In the genomic region with DNA sequence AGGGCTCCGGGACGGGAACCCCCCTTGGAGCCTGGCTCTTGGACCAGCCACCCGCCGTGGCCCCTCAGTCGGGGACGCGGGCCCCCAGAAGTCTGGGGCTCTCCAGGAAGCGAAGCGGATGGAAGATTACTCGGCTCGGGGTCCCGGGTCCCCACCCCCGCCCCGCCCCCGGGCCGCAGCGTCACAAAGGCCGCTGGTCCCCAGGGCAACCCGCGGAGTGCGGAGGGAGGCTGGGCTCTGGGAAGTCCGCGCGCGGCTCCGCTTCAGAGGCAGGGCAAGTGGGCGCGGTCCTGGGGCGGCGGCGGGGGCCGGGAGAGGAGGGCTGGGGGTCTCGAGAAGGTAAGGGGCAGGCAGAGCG, we compare ENCODE assay signal across 8 cellular contexts. TPM values are rescaled to one million over a fixed set of nuclear protein-coding genes. Genes with fewer than 3 reads are reported as not detected.
DNase-seq lines count a peak whose midpoint lies in the region; ATAC-seq, FAIRE-seq and TF ChIP-seq lines count a peak whose summit lies in the region.

Gene FNDC11, plus strand, starts transcription at position 227 of the 358 bp plus-strand sequence. CDS start 1,505 bp downstream, outside the sequence.

- DNase-seq in GM12864 (ENCODE audit: low read depth), result no peak
- DNase-seq in T-helper 22 cell (ENCODE audit: low read depth), result peak; percentile 55
- DNase-seq in effector memory CD4-positive, alpha-beta T cell, result peak in 2 of 3 donors; percentile 35 to 47
- DNase-seq in naive thymus-derived CD4-positive, alpha-beta T cell, result peak in 2 of 9 donors; percentile 59 to 64
- no peak for DNase-seq in HTR-8/SVneo (ENCODE audit: insufficient read length, low spot score)
- no peak for DNase-seq in MM.1S

- H2AFZ ChIP-seq in MM.1S (ENCODE audit: low read length), result no peak within 1 kb of the TSS

- H3K9me3 Mint-ChIP-seq in naive thymus-derived CD4-positive, alpha-beta T cell, result no peaks in the 10 kb centered on the region

- no peaks in the 10 kb centered on the region for H3K36me3 ChIP-seq in effector memory CD4-positive, alpha-beta T cell (ENCODE audit: control insufficient read depth, insufficient read depth, low read length)
- H3K36me3 ChIP-seq in naive thymus-derived CD4-positive, alpha-beta T cell (ENCODE audit: control insufficient read depth in 2 of 3, insufficient read depth in 3 of 3, low read length in 3 of 3), result no peaks in the 10 kb centered on the region
- no peaks in the 10 kb centered on the region for H3K36me3 ChIP-seq in MM.1S (replicated peaks; ENCODE audit: insufficient read depth, low read length)

- ATAC-seq in HG02970 (IDR thresholded peaks at IDR 0.05; ENCODE audit: low FRiP score, unreplicated experiment) (peak; percentile 14), HG02938 (IDR thresholded peaks at IDR 0.05; ENCODE audit: unreplicated experiment) (no peak)
- peak; percentile 1 for ATAC-seq in naive thymus-derived CD4-positive, alpha-beta T cell

- peak within 1 kb of the TSS; percentile 47 for H3K4me3 ChIP-seq in GM12864 (ENCODE audit: low read depth, low read length)
- peak within 1 kb of the TSS; percentile 65 for H3K4me3 ChIP-seq in effector memory CD4-positive, alpha-beta T cell (ENCODE audit: insufficient read depth, low read depth, low read length, poor library complexity, severe bottlenecking)
- H3K4me3 ChIP-seq in naive thymus-derived CD4-positive, alpha-beta T cell (ENCODE audit: low read length), result peak within 1 kb of the TSS; percentile 68
- H3K4me3 ChIP-seq in MM.1S (ENCODE audit: low read length), result no peak within 1 kb of the TSS

- peak within 1 kb of the TSS; percentile 62 to 97 (median 92) for H3K27ac Mint-ChIP-seq in naive thymus-derived CD4-positive, alpha-beta T cell

- no peaks in the 10 kb centered on the region for H3K79me2 ChIP-seq in MM.1S (ENCODE audit: low read length)

- no peak for FAIRE-seq in HTR-8/SVneo (lab: Jason Lieb, UNC)

- peak within 1 kb of the TSS; percentile 70 to 87 (median 76) for H3K4me3 Mint-ChIP-seq in naive thymus-derived CD4-positive, alpha-beta T cell

- CTCF ChIA-PET in naive thymus-derived CD4-positive, alpha-beta T cell (lab: Charles Lee), result no interaction called here

- POLR2A ChIA-PET in naive thymus-derived CD4-positive, alpha-beta T cell (lab: Charles Lee), result interaction anchor here (1.2 to 1.6 kb wide), 2 partner anchors 14 to 16 kb away, joined by 4 to 10 read pairs; no protein-coding TSS in a partner anchor

- intact Hi-C loops in naive thymus-derived CD4-positive, alpha-beta T cell (cut with micrococcal nuclease), result loop anchor here (1.0 to 2.0 kb wide), 13 partner anchors 13 to 403 kb away; partner anchors contain the start of genes PPDPF (in 2 of the 2), TPD52L2 (in 2 of the 2), UCKL1 (in 2 of the 2) and DNAJC5 (in 1 of the 2)

- H4K20me1 ChIP-seq in MM.1S (ENCODE audit: insufficient read depth, low read length), result no peaks in the 10 kb centered on the region

- no peaks in the 10 kb centered on the region for H3K9me3 ChIP-seq in effector memory CD4-positive, alpha-beta T cell (ENCODE audit: control insufficient read depth, low read length)
- no peaks in the 10 kb centered on the region for H3K9me3 ChIP-seq in naive thymus-derived CD4-positive, alpha-beta T cell (ENCODE audit: control insufficient read depth in 2 of 3, low read length in 3 of 3)
- H3K9me3 ChIP-seq in MM.1S (replicated peaks; ENCODE audit: insufficient read depth, low read length), result no peaks in the 10 kb centered on the region

- no peaks in the 10 kb centered on the region for H3K9me2 ChIP-seq in MM.1S (replicated peaks; ENCODE audit: insufficient read depth, low read length)

- H3K4me1 ChIP-seq in effector memory CD4-positive, alpha-beta T cell (ENCODE audit: control insufficient read depth, insufficient read depth, low read length, poor library complexity, severe bottlenecking), result peaks cover 16% of the 10 kb centered on the region
- peaks cover 13 to 21% of the 10 kb centered on the region in 2 donors for H3K4me1 ChIP-seq in naive thymus-derived CD4-positive, alpha-beta T cell (ENCODE audit: control insufficient read depth in 2 of 2, insufficient read depth in 2 of 2, low read length in 2 of 2)
- no peaks in the 10 kb centered on the region for H3K4me1 ChIP-seq in MM.1S (ENCODE audit: low read length)

- no peak within 1 kb of the TSS for H3K9ac ChIP-seq in MM.1S (ENCODE audit: low read length)

- H3F3A ChIP-seq in MM.1S (ENCODE audit: insufficient read depth, low read length), result no peaks in the 10 kb centered on the region

- H3K27me3 ChIP-seq in effector memory CD4-positive, alpha-beta T cell (replicated peaks; ENCODE audit: control insufficient read depth, insufficient read depth, low read length, poor library complexity, severe bottlenecking), result peaks cover 3% of the 10 kb centered on the region
- no peaks in the 10 kb centered on the region for H3K27me3 ChIP-seq in naive thymus-derived CD4-positive, alpha-beta T cell (ENCODE audit: control insufficient read depth in 2 of 2, insufficient read depth in 2 of 2, low read length in 2 of 2)
- H3K27me3 ChIP-seq in MM.1S (replicated peaks; ENCODE audit: insufficient read depth, low read length), result peaks cover 72% of the 10 kb centered on the region

- peaks cover 0 to 6% (median 0%) of the 10 kb centered on the region in 5 donors for H3K36me3 Mint-ChIP-seq in naive thymus-derived CD4-positive, alpha-beta T cell

- no peak within 1 kb of the TSS for H3K4me2 ChIP-seq in MM.1S (ENCODE audit: low read depth, low read length)

- H3K4me1 Mint-ChIP-seq in naive thymus-derived CD4-positive, alpha-beta T cell, result peaks cover 9 to 18% (median 13%) of the 10 kb centered on the region in 7 donors

- peak within 1 kb of the TSS; percentile 74 for H3K27ac ChIP-seq in effector memory CD4-positive, alpha-beta T cell (ENCODE audit: insufficient read depth, low read length, poor library complexity, severe bottlenecking)
- H3K27ac ChIP-seq in naive thymus-derived CD4-positive, alpha-beta T cell (ENCODE audit: low read depth, low read length), result peak within 1 kb of the TSS; percentile 70
- H3K27ac ChIP-seq in MM.1S (ENCODE audit: low read length), result no peak within 1 kb of the TSS

- H3K27me3 Mint-ChIP-seq in naive thymus-derived CD4-positive, alpha-beta T cell, result peaks cover 0 to 19% (median 5%) of the 10 kb centered on the region in 5 donors

- TF ChIP-seq CTCF in GM12864 (IDR thresholded peaks at IDR 0.05; ENCODE audit: low read depth, low read length, missing control alignments) (no peak), MM.1S (IDR thresholded peaks at IDR 0.05; ENCODE audit: low read length) (no peak)

RNA-seq across cellular contexts. Expression of gene FNDC11, which starts in this region (rescaled TPM):
- total RNA-seq in naive thymus-derived CD4-positive, alpha-beta T cell, result 1 to 10 TPM in 1 of 5 experiments, under 1 TPM in 4; 0.30 to 1.2 (median 0.32) TPM
- under 1 TPM; 0.22 to 0.90 TPM for polyA plus RNA-seq in naive thymus-derived CD4-positive, alpha-beta T cell

Comparison
In these comparisons a context has a peak if more than half of its experiments do, and no peak if none do; other contexts are left out.
1. DNase-seq: peak in T-helper 22 cell (single experiment) and effector memory CD4-positive, alpha-beta T cell (2 of 3); none in GM12864 (single experiment), HTR-8/SVneo (single experiment) and MM.1S (single experiment).